ENCODE assay signal across 7 cellular contexts in the genomic region with DNA sequence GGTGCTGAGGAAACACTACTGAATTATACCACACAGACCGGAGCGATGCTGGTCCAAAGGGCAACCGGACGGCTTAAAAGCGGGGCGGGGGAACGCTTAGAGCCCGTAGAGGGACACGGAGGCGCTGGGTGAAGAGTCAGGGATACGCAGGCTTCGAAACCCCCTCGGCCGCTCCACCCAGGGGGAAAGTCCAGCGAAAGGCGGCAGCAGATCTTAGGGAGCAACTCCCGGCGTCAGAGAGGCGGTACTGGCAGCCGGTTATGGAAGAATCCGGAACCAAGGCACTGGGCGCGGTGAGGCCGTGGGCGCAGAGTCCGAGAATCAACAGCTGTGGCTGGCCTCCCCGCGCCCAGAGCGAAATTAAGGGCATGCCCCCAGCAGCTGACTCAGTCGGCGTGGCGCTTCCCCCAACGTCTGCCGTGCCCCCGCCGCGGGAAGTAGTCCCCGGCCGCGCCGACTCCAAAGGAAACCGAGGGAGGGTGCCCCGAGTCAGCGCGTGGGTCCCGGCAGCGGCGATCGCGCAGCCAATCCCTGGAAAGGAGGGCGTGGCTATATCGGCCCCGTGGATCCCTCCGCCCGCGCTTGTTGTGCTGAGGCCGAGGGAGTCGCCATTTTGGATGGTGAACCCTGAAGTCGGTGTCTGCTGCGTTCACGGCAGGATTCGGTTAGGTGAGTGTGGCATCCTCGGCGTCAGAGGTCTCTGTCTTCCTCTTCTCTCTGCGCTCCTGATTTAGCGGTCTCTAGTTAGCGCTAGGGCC. TPM values are rescaled to one million over a fixed set of nuclear protein-coding genes. Genes with fewer than 3 reads are reported as not detected.
DNase-seq lines count a peak whose midpoint lies in the region; ATAC-seq and TF ChIP-seq lines count a peak whose summit lies in the region.

Gene IST1, plus strand, starts transcription at position 611 of the 758 bp plus-strand sequence. CDS start 20,110 bp downstream, outside the sequence.

- DNase-seq in NCI-H1930 (lab: John Stamatoyannopoulos, UW): peak; percentile 91 to 93
- DNase-seq in T-helper 9 cell: peak; percentile 95
- peak; percentile 99 for DNase-seq in astrocyte of the hippocampus (ENCODE audit: low read depth, low spot score)
- DNase-seq in hepatocyte (ENCODE audit: low spot score): peak; percentile 99
- DNase-seq in retinal pigment epithelial cell (ENCODE audit: low read depth): peak; percentile 96

- TF ChIP-seq CTCF in hepatocyte (IDR thresholded peaks at IDR 0.05; ENCODE audit: poor library complexity): no peak
- no peak for TF ChIP-seq CTCF in retinal pigment epithelial cell (conservative IDR thresholded peaks at IDR 0.05; ENCODE audit: low read depth, low read length)

- H3K36me3 ChIP-seq in hepatocyte (replicated peaks; ENCODE audit: insufficient read depth, low read depth): no peaks in the 10 kb centered on the region

- peak; percentile 86 for TF ChIP-seq POLR2A in GM18505 (IDR thresholded peaks at IDR 0.05; ENCODE audit: borderline replicate concordance, extremely low read depth, insufficient read depth, insufficient read length)

- H3K4me2 ChIP-seq in hepatocyte: peak within 1 kb of the TSS; percentile 87

- ATAC-seq in GM18505 (IDR thresholded peaks at IDR 0.05; ENCODE audit: unreplicated experiment): peak; percentile 83
- peak; percentile 91 for ATAC-seq in HG02970 (IDR thresholded peaks at IDR 0.05; ENCODE audit: low FRiP score, unreplicated experiment)

- H3K27me3 ChIP-seq in hepatocyte: no peaks in the 10 kb centered on the region

- peak within 1 kb of the TSS; percentile 61 for H2AFZ ChIP-seq in hepatocyte

- no peaks in the 10 kb centered on the region for H3K9me2 ChIP-seq in hepatocyte (replicated peaks; ENCODE audit: insufficient read depth)

- H3K4me3 ChIP-seq in hepatocyte: peak within 1 kb of the TSS; percentile 89
- H3K4me3 ChIP-seq in retinal pigment epithelial cell (ENCODE audit: low read length): peak within 1 kb of the TSS; percentile 94

- peak within 1 kb of the TSS; percentile 100 for H3K27ac ChIP-seq in hepatocyte

- no peaks in the 10 kb centered on the region for H3K9me3 ChIP-seq in hepatocyte (ENCODE audit: low read depth)

- peaks cover 53% of the 10 kb centered on the region for H3K79me2 ChIP-seq in hepatocyte

- H4K20me1 ChIP-seq in hepatocyte (ENCODE audit: insufficient read depth, poor library complexity, severe bottlenecking): peaks cover 38% of the 10 kb centered on the region

- under 1% methylated on average over 67 of the region's 67 CpGs for WGBS in hepatocyte (ENCODE audit: low lambda C conversion rate, missing lambda C conversion rate)

- peaks cover 10% of the 10 kb centered on the region for H3K4me1 ChIP-seq in hepatocyte (ENCODE audit: insufficient read depth)

RNA-seq across cellular contexts. Expression of gene IST1, which starts in this region (rescaled TPM):
- 216 and 240 TPM in 2 replicates for total RNA-seq in hepatocyte
- 144 and 172 TPM in 2 replicates for polyA plus RNA-seq in hepatocyte

Comparison
In these comparisons a context has a peak if more than half of its experiments do, and no peak if none do; other contexts are left out.
1. Peak in every context shown above with its lines: DNase-seq, ATAC-seq, H3K4me3 ChIP-seq and H3K27ac ChIP-seq.